In the genomic region with DNA sequence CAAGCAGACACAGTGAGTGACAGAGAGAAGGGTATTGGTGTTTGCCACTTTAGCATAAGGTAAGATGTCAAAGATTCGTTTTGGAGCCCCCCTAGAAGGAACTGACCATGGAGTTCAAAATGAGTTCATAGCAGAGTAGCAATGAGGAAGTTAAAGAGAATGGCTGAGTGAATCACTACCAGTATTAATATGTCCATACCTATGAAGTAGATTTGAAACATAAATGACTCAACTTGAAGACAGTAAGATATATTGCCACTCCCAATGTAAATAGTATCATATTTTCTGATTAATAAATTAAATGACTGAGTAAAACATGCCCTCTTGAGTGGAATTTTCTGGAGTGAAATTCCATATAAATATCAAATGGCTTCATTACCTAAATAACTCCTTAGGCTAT, we compare ENCODE assay signal across 18 cellular contexts.
DNase-seq lines count a peak whose midpoint lies in the region; ATAC-seq and TF ChIP-seq lines count a peak whose summit lies in the region.
"Had no signal": no experiment of that assay in that cellular context is flagged by ENCODE, and none has a peak within 500 bp of the region (broad histone marks: within the 10 kb centered on the region; RNA-seq: fewer than 3 reads in every experiment).

No MANE protein-coding gene starts in this region.

- H3K36me3 ChIP-seq in RWPE2 (ENCODE audit: low read depth) (no peaks in the 10 kb centered on the region), GM23248 (ENCODE audit: low read depth) (no peaks in the 10 kb centered on the region)
- H3K36me3 ChIP-seq: BE2C had no signal

- H3K9me3 ChIP-seq in RWPE2 (ENCODE audit: severe bottlenecking) (no peaks in the 10 kb centered on the region), GM23248 (ENCODE audit: low read depth) (no peaks in the 10 kb centered on the region)
- H3K9me3 ChIP-seq: A549, BE2C had no signal

- no peak for TF ChIP-seq POLR2A in NB4 (IDR thresholded peaks at IDR 0.05; ENCODE audit: extremely low read depth, insufficient read length)

- H3K79me2 ChIP-seq in GM23248 (ENCODE audit: insufficient read depth): no peaks in the 10 kb centered on the region

- no peaks in the 10 kb centered on the region for H3K9me2 ChIP-seq in GM23248 (ENCODE audit: insufficient read depth)

- peak; percentile 53; the same call in 2 of the 3 replicates for ATAC-seq in RWPE2 (ENCODE audit: low read depth)
- peak; percentile 54 for ATAC-seq in esophagus mucosa
- ATAC-seq in stimulated activated naive CD8-positive, alpha-beta T cell treated with anti-CD3 and anti-CD28 coated beads, Interleukin-15, amount 100 ng/mL, for 72 hours: no peak
- ATAC-seq: A549, HepG2 had no signal

- H3K4me1 Mint-ChIP-seq in activated CD4-positive, alpha-beta memory T cell treated with anti-CD3 and anti-CD28 coated beads, Interleukin-2, amount 10 ng/mL, durations not matched to agents 7 days and 5 days: no peaks in the 10 kb centered on the region
- no peaks in the 10 kb centered on the region for H3K4me1 Mint-ChIP-seq in stimulated activated naive CD8-positive, alpha-beta T cell treated with anti-CD3 and anti-CD28 coated beads, Interleukin-15, amount 100 ng/mL, for 72 hours
- H3K4me1 Mint-ChIP-seq in activated CD4-positive, alpha-beta T cell treated with anti-CD3 and anti-CD28 coated beads, Interleukin-2, amount 10 ng/mL, durations not matched to agents 7 days and 5 days: no peaks in the 10 kb centered on the region
- H3K4me1 Mint-ChIP-seq: CD4-positive, alpha-beta memory T cell had no signal

- CTCF ChIA-PET in activated CD4-positive, alpha-beta memory T cell treated with anti-CD3 and anti-CD28 coated beads, Interleukin-2, amount 10 ng/mL, durations not matched to agents 7 days and 5 days (lab: Charles Lee): no interaction called here
- CTCF ChIA-PET in activated CD4-positive, alpha-beta T cell treated with anti-CD3 and anti-CD28 coated beads, Interleukin-2, amount 10 ng/mL, durations not matched to agents 7 days and 5 days (lab: Charles Lee): no interaction called here

- H4K20me1 ChIP-seq in GM23248 (ENCODE audit: insufficient read depth): no peaks in the 10 kb centered on the region

- no peak overlapping the region for H3K4me3 Mint-ChIP-seq in activated CD4-positive, alpha-beta memory T cell treated with anti-CD3 and anti-CD28 coated beads, Interleukin-2, amount 10 ng/mL, durations not matched to agents 7 days and 5 days
- no peak overlapping the region for H3K4me3 Mint-ChIP-seq in stimulated activated naive CD8-positive, alpha-beta T cell treated with anti-CD3 and anti-CD28 coated beads, Interleukin-15, amount 100 ng/mL, for 72 hours
- no peak overlapping the region for H3K4me3 Mint-ChIP-seq in activated CD4-positive, alpha-beta T cell treated with anti-CD3 and anti-CD28 coated beads, Interleukin-2, amount 10 ng/mL, durations not matched to agents 7 days and 5 days
- H3K4me3 Mint-ChIP-seq: CD4-positive, alpha-beta memory T cell; H9 had no signal

- peak; percentile 3 for DNase-seq in NB4 (ENCODE audit: low read depth)
- DNase-seq in RWPE2 (ENCODE audit: low spot score): no peak
- DNase-seq in GM23248: no peak
- no peak for DNase-seq in activated CD4-positive, alpha-beta memory T cell treated with anti-CD3 and anti-CD28 coated beads, Interleukin-2, amount 10 ng/mL, durations not matched to agents 7 days and 5 days
- no peak for DNase-seq in stimulated activated naive CD8-positive, alpha-beta T cell treated with anti-CD3 and anti-CD28 coated beads, Interleukin-15, amount 100 ng/mL, for 72 hours
- no peak for DNase-seq in activated CD4-positive, alpha-beta T cell treated with anti-CD3 and anti-CD28 coated beads, Interleukin-2, amount 10 ng/mL, durations not matched to agents 7 days and 5 days
- DNase-seq: BE2C; CD4-positive, alpha-beta memory T cell; DMS153; DMS79 treated with DMSO at 0.1 percent for 48 hours; EL; GDM1; GOT3; H9 had no signal

- H3K9ac ChIP-seq in GM23248: no peak overlapping the region

- H2AFZ ChIP-seq in GM23248: no peak overlapping the region

- H3K4me3 ChIP-seq in NB4 (ENCODE audit: low read depth, low read length) (no peak overlapping the region), RWPE2 (ENCODE audit: severe bottlenecking) (no peak overlapping the region), GM23248 (no peak overlapping the region)
- H3K4me3 ChIP-seq: A549 had no signal

- peaks cover 7% of the 10 kb centered on the region for H3K9me3 Mint-ChIP-seq in activated CD4-positive, alpha-beta memory T cell treated with anti-CD3 and anti-CD28 coated beads, Interleukin-2, amount 10 ng/mL, durations not matched to agents 7 days and 5 days
- peaks cover 0 to 4% of the 10 kb centered on the region in 2 donors for H3K9me3 Mint-ChIP-seq in stimulated activated naive CD8-positive, alpha-beta T cell treated with anti-CD3 and anti-CD28 coated beads, Interleukin-15, amount 100 ng/mL, for 72 hours
- no peaks in the 10 kb centered on the region for H3K9me3 Mint-ChIP-seq in activated CD4-positive, alpha-beta T cell treated with anti-CD3 and anti-CD28 coated beads, Interleukin-2, amount 10 ng/mL, durations not matched to agents 7 days and 5 days
- H3K9me3 Mint-ChIP-seq: H9 had no signal

- H3K4me2 ChIP-seq in GM23248 (ENCODE audit: unreplicated experiment): no peak overlapping the region
- H3K4me2 ChIP-seq: A549 had no signal

- TF ChIP-seq CTCF in NB4 (IDR thresholded peaks at IDR 0.05; ENCODE audit: low read depth, low read length) (no peak), RWPE2 (IDR thresholded peaks at IDR 0.05; ENCODE audit: poor library complexity, severe bottlenecking) (no peak)

- POLR2A ChIA-PET in activated CD4-positive, alpha-beta memory T cell treated with anti-CD3 and anti-CD28 coated beads, Interleukin-2, amount 10 ng/mL, durations not matched to agents 7 days and 5 days (lab: Charles Lee): no interaction called here
- POLR2A ChIA-PET in activated CD4-positive, alpha-beta T cell treated with anti-CD3 and anti-CD28 coated beads, Interleukin-2, amount 10 ng/mL, durations not matched to agents 7 days and 5 days (lab: Charles Lee): no interaction called here

- no peaks in the 10 kb centered on the region for H3F3A ChIP-seq in GM23248 (ENCODE audit: insufficient read depth)

- H3K27ac ChIP-seq in RWPE2 (ENCODE audit: poor library complexity, severe bottlenecking): no peak overlapping the region
- no peak overlapping the region for H3K27ac ChIP-seq in GM23248
- H3K27ac ChIP-seq: A549, C4-2B had no signal

- 35% methylated on average over 1 of the region's 1 CpG for WGBS in GM23248 (ENCODE audit: low coverage in 1 of 2, low lambda C conversion rate in 2 of 2, missing lambda C conversion rate in 2 of 2), 2 experiments

- H3K27ac Mint-ChIP-seq in activated CD4-positive, alpha-beta memory T cell treated with anti-CD3 and anti-CD28 coated beads, Interleukin-2, amount 10 ng/mL, durations not matched to agents 7 days and 5 days: no peak overlapping the region
- no peak overlapping the region for H3K27ac Mint-ChIP-seq in stimulated activated naive CD8-positive, alpha-beta T cell treated with anti-CD3 and anti-CD28 coated beads, Interleukin-15, amount 100 ng/mL, for 72 hours
- no peak overlapping the region for H3K27ac Mint-ChIP-seq in activated CD4-positive, alpha-beta T cell treated with anti-CD3 and anti-CD28 coated beads, Interleukin-2, amount 10 ng/mL, durations not matched to agents 7 days and 5 days
- H3K27ac Mint-ChIP-seq: CD4-positive, alpha-beta memory T cell; H9 had no signal

- H3K27me3 ChIP-seq in RWPE2 (ENCODE audit: insufficient read depth, poor library complexity, severe bottlenecking) (no peaks in the 10 kb centered on the region), GM23248 (replicated peaks; ENCODE audit: insufficient read depth) (no peaks in the 10 kb centered on the region)
- H3K27me3 ChIP-seq: BE2C had no signal

- in situ Hi-C loops in GM23248 (cut with MboI): no loop called here

- H3K27me3 Mint-ChIP-seq in activated CD4-positive, alpha-beta memory T cell treated with anti-CD3 and anti-CD28 coated beads, Interleukin-2, amount 10 ng/mL, durations not matched to agents 7 days and 5 days: no peaks in the 10 kb centered on the region
- H3K27me3 Mint-ChIP-seq in stimulated activated naive CD8-positive, alpha-beta T cell treated with anti-CD3 and anti-CD28 coated beads, Interleukin-15, amount 100 ng/mL, for 72 hours: no peaks in the 10 kb centered on the region
- H3K27me3 Mint-ChIP-seq in activated CD4-positive, alpha-beta T cell treated with anti-CD3 and anti-CD28 coated beads, Interleukin-2, amount 10 ng/mL, durations not matched to agents 7 days and 5 days: no peaks in the 10 kb centered on the region
- H3K27me3 Mint-ChIP-seq: CD4-positive, alpha-beta memory T cell had no signal

- H3K4me1 ChIP-seq in RWPE2 (ENCODE audit: insufficient read depth, poor library complexity, severe bottlenecking) (no peaks in the 10 kb centered on the region), GM23248 (ENCODE audit: insufficient read depth) (no peaks in the 10 kb centered on the region)
- H3K4me1 ChIP-seq: A549, BE2C had no signal

- H3K36me3 Mint-ChIP-seq in activated CD4-positive, alpha-beta memory T cell treated with anti-CD3 and anti-CD28 coated beads, Interleukin-2, amount 10 ng/mL, durations not matched to agents 7 days and 5 days (ENCODE audit: low read depth): no peaks in the 10 kb centered on the region
- no peaks in the 10 kb centered on the region for H3K36me3 Mint-ChIP-seq in activated CD4-positive, alpha-beta T cell treated with anti-CD3 and anti-CD28 coated beads, Interleukin-2, amount 10 ng/mL, durations not matched to agents 7 days and 5 days (ENCODE audit: low read depth)
- H3K36me3 Mint-ChIP-seq: CD4-positive, alpha-beta memory T cell had no signal
